ENCODE assay signal across 9 cellular contexts in genomic region chr10:90319188-90319914, GRCh38.
DNase-seq lines count a peak whose midpoint lies in the region; ATAC-seq, FAIRE-seq and TF ChIP-seq lines count a peak whose summit lies in the region.
"Had no signal": no experiment of that assay in that cellular context is flagged by ENCODE, and none has a peak within 500 bp of the region (broad histone marks: within the 10 kb centered on the region; RNA-seq: fewer than 3 reads in every experiment).

No MANE protein-coding gene starts in this region.

- no peak overlapping the region for H3K9ac ChIP-seq in endodermal cell (ENCODE audit: extremely low read depth, low read length, poor library complexity, severe bottlenecking)

- H3K9me3 ChIP-seq in endodermal cell (ENCODE audit: control insufficient read depth, low read length) (no peaks in the 10 kb centered on the region), small intestine (ENCODE audit: control insufficient read depth, low read depth) (no peaks in the 10 kb centered on the region)
- H3K9me3 ChIP-seq: body of pancreas had no signal

- H3K36me3 Mint-ChIP-seq in activated T-cell treated with anti-CD3 and anti-CD28 coated beads, Interleukin-2, amount 50 U/mL, for 4 hours (ENCODE audit: insufficient read depth), result no peaks in the 10 kb centered on the region
- no peaks in the 10 kb centered on the region for H3K36me3 Mint-ChIP-seq in endodermal cell (ENCODE audit: low read depth)

- peak; percentile 70 to 77 for ATAC-seq in activated T-cell treated with anti-CD3 and anti-CD28 coated beads, Interleukin-2, amount 50 U/mL, for 4 hours
- ATAC-seq: body of pancreas had no signal

- peak overlapping the region; percentile 77 for H3K27ac Mint-ChIP-seq in endodermal cell

- H3K27ac ChIP-seq in endodermal cell (ENCODE audit: low read depth, low read length) (no peak overlapping the region), small intestine (ENCODE audit: low read depth in 1 of 2, low read length in 1 of 2) (no peak overlapping the region)
- H3K27ac ChIP-seq: body of pancreas had no signal

- no peaks in the 10 kb centered on the region for H3K9me3 Mint-ChIP-seq in activated T-cell treated with anti-CD3 and anti-CD28 coated beads, Interleukin-2, amount 50 U/mL, for 4 hours
- H3K9me3 Mint-ChIP-seq in endodermal cell, result no peaks in the 10 kb centered on the region

- 35 to 63% methylated on average over 1 to 3 of the region's 5 CpGs for WGBS in endodermal cell (ENCODE audit: insufficient coverage in 1 of 2, insufficient read length in 1 of 2), 2 experiments
- 18 to 52% (median 29%) methylated on average over 5 of the region's 5 CpGs for WGBS in small intestine, 3 donors

- H3K4me1 ChIP-seq in endodermal cell (ENCODE audit: control insufficient read depth, insufficient read depth, low read length) (no peaks in the 10 kb centered on the region), small intestine (ENCODE audit: control insufficient read depth in 2 of 2, insufficient read depth in 1 of 2, low read depth in 1 of 2, low read length in 1 of 2) (peaks cover 0 to 1% of the 10 kb centered on the region in 2 donors)
- H3K4me1 ChIP-seq: body of pancreas had no signal

- H3K36me3 ChIP-seq in endodermal cell (ENCODE audit: control insufficient read depth, insufficient read depth, low read length) (no peaks in the 10 kb centered on the region), small intestine (ENCODE audit: control insufficient read depth in 2 of 2, insufficient read depth in 2 of 2, low read length in 2 of 2) (no peaks in the 10 kb centered on the region)

- H3K27me3 ChIP-seq in endodermal cell (ENCODE audit: control insufficient read depth, insufficient read depth, low read length, poor library complexity, severe bottlenecking) (no peaks in the 10 kb centered on the region), small intestine (ENCODE audit: control insufficient read depth in 2 of 2, insufficient read depth in 2 of 2, low read length in 2 of 2) (no peaks in the 10 kb centered on the region)
- H3K27me3 ChIP-seq: body of pancreas had no signal

- TF ChIP-seq CTCF in HFF-Myc (IDR thresholded peaks at IDR 0.05; ENCODE audit: low read depth, low read length, missing control alignments) (no peak), endodermal cell (conservative IDR thresholded peaks at IDR 0.05) (no peak)

- FAIRE-seq in small intestine (lab: Jason Lieb, UNC), result no peak

- H3K4me3 Mint-ChIP-seq in activated T-cell treated with anti-CD3 and anti-CD28 coated beads, Interleukin-2, amount 50 U/mL, for 4 hours, result no peak overlapping the region
- H3K4me3 Mint-ChIP-seq in endodermal cell, result no peak overlapping the region

- no peaks in the 10 kb centered on the region for H3K4me1 Mint-ChIP-seq in activated T-cell treated with anti-CD3 and anti-CD28 coated beads, Interleukin-2, amount 50 U/mL, for 4 hours (ENCODE audit: low read depth)
- H3K4me1 Mint-ChIP-seq in endodermal cell, result peaks cover 20% of the 10 kb centered on the region

- DNase-seq in activated T-cell treated with anti-CD3 and anti-CD28 coated beads, Interleukin-2, amount 50 U/mL, for 4 hours, result no peak
- no peak for DNase-seq in activated T-cell treated with anti-CD3 and anti-CD28 coated beads, Interleukin-2, amount 50 U/mL, for 1 hour
- DNase-seq in HFF-Myc (ENCODE audit: extremely low read depth, low read depth) (peak; percentile 92), NCI-H146 (lab: John Stamatoyannopoulos, UW) (peak; percentile 83), endodermal cell (peak; percentile 90), small intestine (peak; percentile 72), NCI-H524 treated with DMSO at 0.1 percent for 48 hours (lab: John Stamatoyannopoulos, UW) (no peak)
- no peak for DNase-seq in NK-92 treated with Interleukin-12 subunit alpha and Interleukin-12 subunit beta, amount 100 ng/mL, for 24 hours (lab: John Stamatoyannopoulos, UW)

- H3K27me3 Mint-ChIP-seq in activated T-cell treated with anti-CD3 and anti-CD28 coated beads, Interleukin-2, amount 50 U/mL, for 4 hours (ENCODE audit: low read depth), result no peaks in the 10 kb centered on the region
- H3K27me3 Mint-ChIP-seq in endodermal cell (ENCODE audit: insufficient read depth), result no peaks in the 10 kb centered on the region

- H3K4me3 ChIP-seq in HFF-Myc (replicated peaks; ENCODE audit: low read depth, low read length) (no peak overlapping the region), endodermal cell (ENCODE audit: low read length) (no peak overlapping the region), small intestine (ENCODE audit: low read depth in 1 of 2, low read length in 2 of 2) (no peak overlapping the region)
- H3K4me3 ChIP-seq: body of pancreas had no signal

Comparison
In these comparisons a context has a peak if more than half of its experiments do, and no peak if none do; other contexts are left out.
1. DNase-seq: peak in HFF-Myc (single experiment), NCI-H146 (single experiment), endodermal cell (single experiment) and small intestine (single experiment); none in activated T-cell treated with anti-CD3 and anti-CD28 coated beads, Interleukin-2, amount 50 U/mL, for 4 hours (single experiment), activated T-cell treated with anti-CD3 and anti-CD28 coated beads, Interleukin-2, amount 50 U/mL, for 1 hour (single experiment), NCI-H524 treated with DMSO at 0.1 percent for 48 hours (single experiment) and NK-92 treated with Interleukin-12 subunit alpha and Interleukin-12 subunit beta, amount 100 ng/mL, for 24 hours (single experiment).